ENCODE assay signal across 9 cellular contexts in genomic region chr17:21674891-21675738, GRCh38. TPM values are rescaled to one million over a fixed set of nuclear protein-coding genes. Genes with fewer than 3 reads are reported as not detected.
"Had no signal": no experiment of that assay in that cellular context is flagged by ENCODE, and none has a peak within 500 bp of the region (broad histone marks: within the 10 kb centered on the region; RNA-seq: fewer than 3 reads in every experiment).

No MANE protein-coding gene starts in this region.

RNA-seq across cellular contexts. Expression of gene KCNJ18, which starts 17.2 kb away (rescaled TPM):
- total RNA-seq: activated CD4-positive, alpha-beta memory T cell treated with anti-CD3 and anti-CD28 coated beads, Interleukin-2, amount 10 ng/mL, durations not matched to agents 7 days and 5 days; activated CD8-positive, alpha-beta memory T cell treated with anti-CD3 and anti-CD28 coated beads, Interleukin-2, amount 10 ng/mL, durations not matched to agents 7 days and 5 days; activated T-cell treated with anti-CD3 and anti-CD28 coated beads, Interleukin-2, amount 50 U/mL, for 4 hours; activated T-helper 1 cell treated with anti-CD3 and anti-CD28 coated beads, Interleukin-12 subunit alpha, Interleukin-12 subunit beta, Interleukin-2, Interleukin-4 antibody, amounts not matched to agents 30 ng/mL and 10 ng/mL and 1 ng/mL, durations not matched to agents 14 hours and 24 hours and 36 hours; bronchial epithelial cell; RPMI7951; SJCRH30; T-helper 1 cell treated with Interleukin-12 subunit alpha and Interleukin-12 subunit beta and Interleukin-4 antibody, amounts not matched to agents 30 ng/mL and 1 ng/mL, for 36 hours; T-helper 2 cell treated with Interferon-gamma antibody and Interleukin-4, amounts not matched to agents 100 ng/mL and 5 ng/mL, for 36 hours had no signal
